Comparison of ENCODE assay signal across 23 cellular contexts in the genomic region with DNA sequence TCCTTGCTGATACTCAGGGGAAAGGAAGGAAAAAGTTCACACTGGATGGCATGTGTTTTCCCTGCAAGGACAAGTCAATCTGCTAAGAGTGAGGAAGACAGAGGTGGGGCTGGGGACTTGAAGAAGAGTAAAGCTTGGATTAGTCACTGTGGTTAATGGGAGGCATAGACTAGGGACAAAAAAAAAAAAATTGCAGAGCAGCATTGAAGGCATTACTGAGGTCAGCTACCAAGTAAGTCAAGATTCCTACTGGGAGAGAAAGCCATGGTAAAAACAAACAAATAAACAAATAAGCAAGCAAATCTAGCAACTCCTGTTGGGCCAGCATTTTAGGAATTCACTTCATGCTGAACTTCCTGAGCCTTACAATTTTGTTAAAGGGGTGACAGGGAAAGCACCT. TPM values are rescaled to one million over a fixed set of nuclear protein-coding genes. Genes with fewer than 3 reads are reported as not detected.
"Had no signal": no experiment of that assay in that cellular context is flagged by ENCODE, and none has a peak within 500 bp of the region (broad histone marks: within the 10 kb centered on the region; RNA-seq: fewer than 3 reads in every experiment).

No MANE protein-coding gene starts in this region.

- H3K4me1 ChIP-seq: body of pancreas, lower lobe of right lung, spleen, upper lobe of left lung had no signal

- H3K4me1 Mint-ChIP-seq: activated B cell treated with CpG ODN at 0.5 μM for 24 hours; activated CD4-positive, alpha-beta T cell treated with anti-CD3 and anti-CD28 coated beads for 36 hours; activated naive CD4-positive, alpha-beta T cell treated with anti-CD3 and anti-CD28 coated beads, Interleukin-2, amount 10 ng/mL, durations not matched to agents 7 days and 5 days had no signal

- H3K9me3 Mint-ChIP-seq: activated B cell treated with CpG ODN at 0.5 μM for 24 hours; activated naive CD4-positive, alpha-beta T cell treated with anti-CD3 and anti-CD28 coated beads, Interleukin-2, amount 10 ng/mL, durations not matched to agents 7 days and 5 days; mesothelial cell of epicardium; naive thymus-derived CD8-positive, alpha-beta T cell had no signal

- H3K9me3 ChIP-seq: body of pancreas, lower lobe of right lung, spleen, thoracic aorta, upper lobe of left lung had no signal

- H3K27ac Mint-ChIP-seq: activated B cell treated with CpG ODN at 0.5 μM for 24 hours; activated CD4-positive, alpha-beta T cell treated with anti-CD3 and anti-CD28 coated beads for 36 hours; activated naive CD4-positive, alpha-beta T cell treated with anti-CD3 and anti-CD28 coated beads, Interleukin-2, amount 10 ng/mL, durations not matched to agents 7 days and 5 days; mesothelial cell of epicardium; naive thymus-derived CD8-positive, alpha-beta T cell had no signal

- ATAC-seq: activated CD4-positive, alpha-beta T cell treated with anti-CD3 and anti-CD28 coated beads for 36 hours; body of pancreas; lower lobe of right lung; naive thymus-derived CD8-positive, alpha-beta T cell had no signal

- H3K27me3 Mint-ChIP-seq: activated B cell treated with CpG ODN at 0.5 μM for 24 hours had no signal

- H3K27me3 ChIP-seq: body of pancreas, spleen, upper lobe of left lung had no signal

- H3K36me3 ChIP-seq: lower lobe of right lung, spleen, thoracic aorta, upper lobe of left lung had no signal

- FAIRE-seq: endometrium had no signal

- H3K27ac ChIP-seq: body of pancreas, lower lobe of right lung, spleen, thoracic aorta, upper lobe of left lung had no signal

- DNase-seq: activated B cell treated with CpG ODN at 0.5 μM for 24 hours; activated CD4-positive, alpha-beta T cell treated with anti-CD3 and anti-CD28 coated beads for 36 hours; activated CD4-positive, alpha-beta T cell treated with anti-CD3 and anti-CD28 coated beads, Interleukin-2, amount 50 U/mL, for 48 hours; activated effector memory CD4-positive, alpha-beta T cell treated with Interleukin-2 at 50 U/mL for 16 hours; activated naive CD4-positive, alpha-beta T cell treated with anti-CD3 and anti-CD28 coated beads, Interleukin-2, amount 10 ng/mL, durations not matched to agents 7 days and 5 days; activated T-cell treated with anti-CD3 and anti-CD28 coated beads, Interleukin-2, amount 50 U/mL, for 48 hours; amygdala; body of pancreas; foreskin melanocyte; islet precursor cell; lower lobe of right lung; naive thymus-derived CD8-positive, alpha-beta T cell; retina; spleen; stimulated activated CD4-positive, alpha-beta T cell treated with anti-CD3 and anti-CD28 coated beads, Interleukin-4, amount 100 ng/mL, for 24 hours; stimulated activated naive CD4-positive, alpha-beta T cell treated with Interleukin-2 at 50 U/mL for 16 hours; T-helper 9 cell; upper lobe of left lung had no signal

- H3K4me3 ChIP-seq: body of pancreas, lower lobe of right lung, spleen, thoracic aorta, upper lobe of left lung had no signal

- H3K4me3 Mint-ChIP-seq: activated B cell treated with CpG ODN at 0.5 μM for 24 hours; activated CD4-positive, alpha-beta T cell treated with anti-CD3 and anti-CD28 coated beads for 36 hours; activated naive CD4-positive, alpha-beta T cell treated with anti-CD3 and anti-CD28 coated beads, Interleukin-2, amount 10 ng/mL, durations not matched to agents 7 days and 5 days; mesothelial cell of epicardium; naive thymus-derived CD8-positive, alpha-beta T cell had no signal

- H3K36me3 Mint-ChIP-seq: activated naive CD4-positive, alpha-beta T cell treated with anti-CD3 and anti-CD28 coated beads, Interleukin-2, amount 10 ng/mL, durations not matched to agents 7 days and 5 days; mesothelial cell of epicardium; naive thymus-derived CD8-positive, alpha-beta T cell had no signal

RNA-seq across cellular contexts. Expression of a gene that starts 58.2 kb away (rescaled TPM):
- total RNA-seq: activated CD4-positive, alpha-beta T cell treated with anti-CD3 and anti-CD28 coated beads for 36 hours; activated CD8-positive, alpha-beta memory T cell treated with anti-CD3 and anti-CD28 coated beads for 36 hours; naive thymus-derived CD8-positive, alpha-beta T cell; T-helper 1 cell treated with Interleukin-12 subunit alpha and Interleukin-12 subunit beta and Interleukin-4 antibody, amounts not matched to agents 30 ng/mL and 1 ng/mL, for 36 hours had no signal
- polyA plus RNA-seq: naive thymus-derived CD8-positive, alpha-beta T cell had no signal
